8 cellular contexts compared by ENCODE assay signal in the genomic region with DNA sequence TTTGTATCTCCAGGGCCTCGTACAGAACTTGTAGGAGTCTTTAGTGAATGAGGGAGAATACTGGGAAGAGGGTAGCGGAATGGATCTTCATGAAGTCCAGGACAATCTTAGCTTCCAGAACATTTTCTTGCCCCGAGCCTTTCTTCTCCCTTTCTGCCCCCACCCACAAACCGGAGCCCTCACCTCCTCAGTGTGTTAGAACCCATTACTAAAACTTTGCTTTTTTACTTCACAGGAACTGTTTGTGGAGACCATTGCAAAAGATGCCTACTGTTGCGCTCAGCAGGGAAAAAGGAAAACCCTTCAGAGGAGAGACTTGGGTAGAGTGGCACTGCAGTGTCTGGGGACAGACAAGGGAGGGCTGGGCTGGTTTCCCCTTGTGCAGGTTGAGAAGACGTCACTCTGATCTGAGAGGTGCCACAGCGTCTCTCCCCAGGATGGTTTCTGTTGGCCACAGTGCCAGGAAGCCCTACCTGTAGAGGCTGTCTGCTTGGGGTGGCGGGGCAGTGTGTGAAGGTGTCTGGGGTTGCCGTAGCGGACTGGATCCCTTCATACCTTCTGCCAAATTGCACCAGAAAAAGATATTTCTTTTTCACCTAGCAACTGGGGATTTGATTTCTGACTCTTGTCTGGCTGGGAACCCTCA. TPM values are rescaled to one million over a fixed set of nuclear protein-coding genes. Genes with fewer than 3 reads are reported as not detected.
DNase-seq lines count a peak whose midpoint lies in the region; ATAC-seq, FAIRE-seq and TF ChIP-seq lines count a peak whose summit lies in the region.

No MANE protein-coding gene starts in this region.

- peak; percentile 41 for FAIRE-seq in GM12878 (lab: Jason Lieb, UNC)

- H3K79me1 ChIP-seq in mesendoderm (ENCODE audit: low read length): no peaks in the 10 kb centered on the region

- no peak overlapping the region for H2BK5ac ChIP-seq in mesendoderm (ENCODE audit: low read length)

- H4K8ac ChIP-seq in mesendoderm (ENCODE audit: low read depth, low read length): no peak overlapping the region

- 77% methylated on average over 10 of the region's 10 CpGs for WGBS in GM12878 (ENCODE audit: insufficient coverage, insufficient replicate concordance, low lambda C conversion rate, missing lambda C conversion rate)
- WGBS in mesendoderm (ENCODE audit: extremely low coverage, insufficient coverage, low lambda C conversion rate): no CpG with 5 or more reads among the region's 10 CpGs

- H3K9ac ChIP-seq in HUES48 (ENCODE audit: low read depth, low read length) (no peak overlapping the region), GM12878 (ENCODE audit: control insufficient read depth, insufficient read depth, low read length) (peak overlapping the region; percentile 62; the same call in 1 of the 2 replicates), mesendoderm (ENCODE audit: low read length) (no peak overlapping the region)

- H3K23ac ChIP-seq in mesendoderm (ENCODE audit: low read length): no peak overlapping the region

- intact Hi-C loops in GM12878 (cut with micrococcal nuclease; ENCODE audit: unreplicated experiment): loop anchor here (5.0 kb wide), 1 partner anchor 473 kb away; no protein-coding TSS in a partner anchor

- no peak for TF ChIP-seq EP300 in GM12878 (IDR thresholded peaks at IDR 0.05; ENCODE audit: borderline replicate concordance in 1 of 2, control insufficient read depth in 1 of 2, low read depth in 2 of 2, low read length in 2 of 2)

- DNase-seq in GM12878 (ENCODE audit: low read depth, low spot score) (no peak), mesendoderm (no peak), DMS153 treated with DMSO at 0.1 percent for 48 hours (lab: John Stamatoyannopoulos, UW; ENCODE audit: unreplicated experiment) (no peak), retina (no peak), DMS114 treated with DMSO at 0.1 percent for 48 hours (lab: John Stamatoyannopoulos, UW; ENCODE audit: unreplicated experiment) (no peak)

- no peaks in the 10 kb centered on the region for H4K20me1 ChIP-seq in GM12878 (ENCODE audit: control insufficient read depth, insufficient read depth)

- in situ Hi-C loops in GM12878 (cut with MboI): no loop called here

- ATAC-seq in GM12878 (no peak), GM19467 (IDR thresholded peaks at IDR 0.05; ENCODE audit: unreplicated experiment) (no peak)

- no peak for TF ChIP-seq POLR2A in GM12878 (IDR thresholded peaks at IDR 0.05; ENCODE audit: low read depth, low read length)

- no peak overlapping the region for H3K4ac ChIP-seq in mesendoderm (ENCODE audit: low read depth, low read length)

- no peak for TF ChIP-seq RAD21 in GM12878 (IDR thresholded peaks at IDR 0.05; ENCODE audit: insufficient read depth, low read depth, low read length)

- H3K27me3 ChIP-seq in HUES48 (ENCODE audit: control insufficient read depth, insufficient read depth, low read length) (peaks cover 11% of the 10 kb centered on the region), GM12878 (replicated peaks in 1 of 2; ENCODE audit: control insufficient read depth in 2 of 2, insufficient read depth in 2 of 2, low read length in 1 of 2) (no peaks in the 10 kb centered on the region), mesendoderm (ENCODE audit: insufficient read depth, low read length, poor library complexity) (no peaks in the 10 kb centered on the region)

- H2AK5ac ChIP-seq in mesendoderm (ENCODE audit: low read length): no peak overlapping the region

- H2AFZ ChIP-seq in GM12878 (ENCODE audit: control insufficient read depth, low read depth, low read length): peak overlapping the region; percentile 39

- POLR2A ChIA-PET in GM12878 (lab: Charles Lee): no interaction called here

- TF ChIP-seq CTCF in 22Rv1 (IDR thresholded peaks at IDR 0.05) (no peak), GM12878 (IDR thresholded peaks at IDR 0.05 in 2 of 3, conservative IDR thresholded peaks at IDR 0.05 in 1 of 3; ENCODE audit: control insufficient read depth in 2 of 3, extremely low read depth in 1 of 3, insufficient read depth in 1 of 3, low read depth in 3 of 3, low read length in 3 of 3) (no peak)

- H3K4me3 ChIP-seq in HUES48 (ENCODE audit: low read depth, low read length) (peak overlapping the region; percentile 87), GM12878 (peak overlapping the region; percentile 78), mesendoderm (ENCODE audit: low read length) (no peak overlapping the region)

- 0 out of 2 replicates have a peak, but pooled peaks cover 11% of the 10 kb centered on the region for H3K36me3 ChIP-seq in HUES48 (ENCODE audit: control insufficient read depth, insufficient read depth, low read length)
- H3K36me3 ChIP-seq in GM12878 (ENCODE audit: control insufficient read depth in 2 of 2, insufficient read depth in 2 of 2, low read length in 1 of 2): no peaks in the 10 kb centered on the region
- no peaks in the 10 kb centered on the region for H3K36me3 ChIP-seq in mesendoderm (ENCODE audit: control insufficient read depth, insufficient read depth, low read length)

- no peak overlapping the region for H4K5ac ChIP-seq in mesendoderm (ENCODE audit: low read length)

- RAD21 ChIA-PET in GM12878 (lab: Charles Lee; ENCODE audit: unreplicated experiment): interaction anchor here (0.6 kb wide), 1 partner anchor 852 kb away, joined by 3 read pairs; no protein-coding TSS in a partner anchor

- H3K56ac ChIP-seq in mesendoderm (ENCODE audit: low read length): peak overlapping the region; percentile 20

- H3K4me2 ChIP-seq in GM12878 (ENCODE audit: control insufficient read depth, insufficient read depth): peak overlapping the region; percentile 99
- peak overlapping the region; percentile 16 for H3K4me2 ChIP-seq in mesendoderm (ENCODE audit: low read length)

- SMC1A ChIA-PET in GM12878 (lab: Charles Lee; ENCODE audit: uncharacterized antibody, unreplicated experiment): no interaction called here

- H3K27ac ChIP-seq in 22Rv1: peak overlapping the region; percentile 85
- H3K27ac ChIP-seq in HUES48 (ENCODE audit: low read depth, low read length): no peak overlapping the region
- no peak overlapping the region for H3K27ac ChIP-seq in GM12878 (ENCODE audit: control insufficient read depth, insufficient read depth)
- H3K27ac ChIP-seq in mesendoderm (ENCODE audit: low read depth, low read length): no peak overlapping the region

- H2BK15ac ChIP-seq in mesendoderm (replicated peaks; ENCODE audit: low read depth): no peak overlapping the region

- CTCF ChIA-PET in GM12878 (lab: Yijun Ruan, JAX): no interaction called here

- peaks cover 2% of the 10 kb centered on the region for H3K79me2 ChIP-seq in GM12878 (ENCODE audit: control insufficient read depth, insufficient read depth, low read length)
- H3K79me2 ChIP-seq in mesendoderm (ENCODE audit: control insufficient read depth, insufficient read depth, low read length): no peaks in the 10 kb centered on the region

- BruUV-seq in GM12878 (replicated peaks; lab: Mats Ljungman, UMichigan): TSS peak; percentile 59

- H3K9me3 ChIP-seq in HUES48 (ENCODE audit: control insufficient read depth, insufficient read depth, low read length) (peaks cover 3% of the 10 kb centered on the region; the same call in 1 of the 2 replicates), GM12878 (replicated peaks; ENCODE audit: control insufficient read depth, insufficient read depth, low read length) (peaks cover 2% of the 10 kb centered on the region; the same call in 2 of the 3 replicates)

- H3K4me1 ChIP-seq in HUES48 (ENCODE audit: control insufficient read depth, insufficient read depth, low read length) (no peaks in the 10 kb centered on the region), GM12878 (ENCODE audit: control insufficient read depth, insufficient read depth, low read length) (peaks cover 8% of the 10 kb centered on the region), mesendoderm (ENCODE audit: control insufficient read depth, low read depth, low read length) (no peaks in the 10 kb centered on the region)

- H3K18ac ChIP-seq in mesendoderm (ENCODE audit: low read length): no peak overlapping the region

- no peak overlapping the region for H2BK120ac ChIP-seq in mesendoderm (ENCODE audit: low read depth, low read length)

TF ChIP-seq in GM12878, 131 proteins besides CTCF, POLR2A, EP300 and RAD21 (continues in another document):
- TF ChIP-seq BHLHE40 (IDR thresholded peaks at IDR 0.05; ENCODE audit: borderline replicate concordance in 1 of 2, low read depth in 2 of 2, low read length in 1 of 2) (no peak), MYB (IDR thresholded peaks at IDR 0.05; ENCODE audit: borderline replicate concordance, low read depth, low read length) (no peak), CBX5 (IDR thresholded peaks at IDR 0.05; ENCODE audit: low read depth) (no peak)

RNA-seq across cellular contexts. Expression of a gene that starts 0.8 kb away (rescaled TPM):
- 27.5 and 34.0 TPM in 2 replicates for total RNA-seq in GM12878 (2013; cell fraction: nucleolus; rRNA removed)
- total RNA-seq in GM12878 (2014; rRNA removed): 46.8 and 47.0 TPM in 2 replicates
- 46.7 and 49.0 TPM in 2 replicates for total RNA-seq in GM12878 (2014; rRNA removed; fragmentation: Illumina TruSeq; extraction: Trizol)
- 75.8 and 78.9 TPM in 2 replicates for total RNA-seq in GM12878 (2021)
- 62.9 TPM for polyA plus RNA-seq in GM12878 (2011; ENCODE audit: low read depth)
- 112 and 129 TPM in 2 replicates for polyA plus RNA-seq in GM12878 (2011; rRNA removed)
- polyA plus RNA-seq in GM12878 (2011; cell fraction: cytosol; rRNA removed): 51.8 and 53.5 TPM in 2 replicates
- 23.7 and 26.3 TPM in 2 replicates for polyA plus RNA-seq in GM12878 (2011; cell fraction: nucleus; rRNA removed)
- polyA plus RNA-seq in GM12878 (2012): 44.8 and 64.0 TPM in 2 replicates
- 38.5 and 43.9 TPM in 2 replicates for polyA plus RNA-seq in GM12878 (2014; fragmentation: Illumina TruSeq; extraction: Trizol)
- 10 to 100 TPM; 48.8 to 86.2 TPM for polyA plus RNA-seq in GM12878 (2014; fragmentation: Nextera tagmentation; extraction: Ambion mirVana)
- 57.8 and 69.5 TPM in 2 replicates for polyA plus RNA-seq in GM12878 (2014; rRNA removed)
- polyA plus RNA-seq in GM12878 (2016; fragmentation: Nextera tagmentation; extraction: Ambion mirVana): 100 to 1,000 TPM; 210 to 221 TPM
- polyA minus RNA-seq in GM12878 (2011; rRNA and poly(A)+ RNA removed): 10.5 and 10.9 TPM in 2 replicates
- 14.0 and 18.2 TPM in 2 replicates for polyA minus RNA-seq in GM12878 (2011; cell fraction: cytosol; rRNA and poly(A)+ RNA removed)
- 11.8 and 30.4 TPM in 2 replicates for polyA minus RNA-seq in GM12878 (2011; cell fraction: nucleus; rRNA and poly(A)+ RNA removed)
- polyA plus RNA-seq in mesendoderm (2013, experiment 1 of 2): 31.7 TPM
- polyA plus RNA-seq in mesendoderm (2013, experiment 2 of 2): 29.4 TPM
